In genomic region chr5:150758534-150759333, GRCh38 we compare ENCODE assay signal across 8 cellular contexts. TPM values are rescaled to one million over a fixed set of nuclear protein-coding genes. Genes with fewer than 3 reads are reported as not detected.
DNase-seq lines count a peak whose midpoint lies in the region; ATAC-seq, FAIRE-seq and TF ChIP-seq lines count a peak whose summit lies in the region.

DCTN4 (minus strand) TSS chr5:150759017; CDS start chr5:150758993, 24 bp downstream.

- intact Hi-C loops in esophagus squamous epithelium (cut with DNase I), result no loop called here

- no peaks in the 10 kb centered on the region for H3K27me3 ChIP-seq in DOHH2 (ENCODE audit: control insufficient read depth, low read length)
- no peaks in the 10 kb centered on the region for H3K27me3 ChIP-seq in GM23248 (replicated peaks; ENCODE audit: insufficient read depth)
- no peaks in the 10 kb centered on the region for H3K27me3 ChIP-seq in Karpas-422 (ENCODE audit: low read length)
- H3K27me3 ChIP-seq in esophagus squamous epithelium, result no peaks in the 10 kb centered on the region
- no peaks in the 10 kb centered on the region for H3K27me3 ChIP-seq in muscle layer of duodenum (ENCODE audit: low read depth, low read length)

- peak; percentile 92 for FAIRE-seq in RCC 7860 (lab: Jason Lieb, UNC)

- no peaks in the 10 kb centered on the region for H3K27me3 Mint-ChIP-seq in activated T-cell treated with anti-CD3 and anti-CD28 coated beads, Interleukin-2, amount 50 U/mL, for 72 hours (ENCODE audit: low read depth)

- H3K79me2 ChIP-seq in DOHH2 (ENCODE audit: control insufficient read depth, low read length) (peaks cover 39% of the 10 kb centered on the region), GM23248 (ENCODE audit: insufficient read depth) (peaks cover 43% of the 10 kb centered on the region), Karpas-422 (ENCODE audit: low read length) (peaks cover 45% of the 10 kb centered on the region)

- H3K9me3 Mint-ChIP-seq in activated T-cell treated with anti-CD3 and anti-CD28 coated beads, Interleukin-2, amount 50 U/mL, for 72 hours, result no peaks in the 10 kb centered on the region

- TF ChIP-seq CTCF in DOHH2 (IDR thresholded peaks at IDR 0.05; ENCODE audit: low read depth, low read length, poor library complexity, severe bottlenecking) (no peak), esophagus squamous epithelium (IDR thresholded peaks at IDR 0.05) (no peak)

- H3K27ac Mint-ChIP-seq in activated T-cell treated with anti-CD3 and anti-CD28 coated beads, Interleukin-2, amount 50 U/mL, for 72 hours, result no peak within 1 kb of the TSS

- H3K4me2 ChIP-seq in DOHH2 (ENCODE audit: low read length) (peak within 1 kb of the TSS; percentile 84), GM23248 (ENCODE audit: unreplicated experiment) (peak within 1 kb of the TSS; percentile 98), Karpas-422 (ENCODE audit: low read depth, low read length, poor library complexity, severe bottlenecking) (peak within 1 kb of the TSS; percentile 72)

- ATAC-seq in activated T-cell treated with anti-CD3 and anti-CD28 coated beads, Interleukin-2, amount 50 U/mL, for 72 hours (replicated peaks in 1 of 2), result peak; percentile 95

- H3K4me3 Mint-ChIP-seq in activated T-cell treated with anti-CD3 and anti-CD28 coated beads, Interleukin-2, amount 50 U/mL, for 72 hours, result no peak within 1 kb of the TSS

- H2AFZ ChIP-seq in GM23248 (peak within 1 kb of the TSS; percentile 100), Karpas-422 (ENCODE audit: low read length) (peak within 1 kb of the TSS; percentile 77)

- H3K4me3 ChIP-seq in DOHH2 (ENCODE audit: low read length) (peak within 1 kb of the TSS; percentile 92), GM23248 (peak within 1 kb of the TSS; percentile 97), Karpas-422 (ENCODE audit: low read length) (peak within 1 kb of the TSS; percentile 93), esophagus squamous epithelium (peak within 1 kb of the TSS; percentile 58 to 88 (median 62)), muscle layer of duodenum (ENCODE audit: low read depth in 1 of 2, low read length in 2 of 2) (peak within 1 kb of the TSS; percentile 77 to 84)

- peaks cover 13 to 23% of the 10 kb centered on the region in 2 donors for H3K36me3 Mint-ChIP-seq in activated T-cell treated with anti-CD3 and anti-CD28 coated beads, Interleukin-2, amount 50 U/mL, for 72 hours (ENCODE audit: insufficient read depth in 2 of 2)

- DNase-seq in GM23248 (peak; percentile 99), Karpas-422 (peak; percentile 98), RCC 7860 (ENCODE audit: low spot score) (peak; percentile 99), esophagus squamous epithelium (lab: John Stamatoyannopoulos, UW) (peak; percentile 91)
- DNase-seq in activated T-cell treated with anti-CD3 and anti-CD28 coated beads, Interleukin-2, amount 50 U/mL, for 72 hours, result peak; percentile 92 to 94
- DNase-seq in stimulated activated CD8-positive, alpha-beta memory T cell treated with anti-CD3 and anti-CD28 coated beads, Interleukin-7, amount 100 ng/mL, for 4 hours (ENCODE audit: low read depth in 2 of 2), result peak; percentile 89 to 91

- H3K4me1 ChIP-seq in DOHH2 (ENCODE audit: control insufficient read depth, low read length) (peaks cover 14% of the 10 kb centered on the region), GM23248 (ENCODE audit: insufficient read depth) (peaks cover 35% of the 10 kb centered on the region), Karpas-422 (ENCODE audit: low read length) (peaks cover 18% of the 10 kb centered on the region), esophagus squamous epithelium (peaks cover 7 to 57% (median 23%) of the 10 kb centered on the region in 3 donors), muscle layer of duodenum (ENCODE audit: control insufficient read depth in 1 of 2, insufficient read depth in 2 of 2, low read length in 2 of 2) (peaks cover 5 to 14% of the 10 kb centered on the region in 2 donors)

- H3K4me1 Mint-ChIP-seq in activated T-cell treated with anti-CD3 and anti-CD28 coated beads, Interleukin-2, amount 50 U/mL, for 72 hours (ENCODE audit: low read depth), result peaks cover 44% of the 10 kb centered on the region

- 1% methylated on average over 49 to 50 of the region's 51 CpGs for WGBS in GM23248 (ENCODE audit: low coverage in 1 of 2, low lambda C conversion rate in 2 of 2, missing lambda C conversion rate in 2 of 2), 2 experiments
- 2% methylated on average over 32 to 41 of the region's 51 CpGs for WGBS in esophagus squamous epithelium, 2 donors

- in situ Hi-C loops in GM23248 (cut with MboI), result no loop called here

- H3K36me3 ChIP-seq in DOHH2 (ENCODE audit: control insufficient read depth, low read length) (peaks cover 38% of the 10 kb centered on the region), GM23248 (ENCODE audit: low read depth) (peaks cover 26% of the 10 kb centered on the region), Karpas-422 (ENCODE audit: insufficient read depth, low read length) (peaks cover 18% of the 10 kb centered on the region; the same call in 1 of the 2 replicates), esophagus squamous epithelium (peaks cover 0 to 26% (median 8%) of the 10 kb centered on the region in 3 donors), muscle layer of duodenum (ENCODE audit: control insufficient read depth in 1 of 2, insufficient read depth in 2 of 2, low read length in 2 of 2) (peaks cover 11 to 20% of the 10 kb centered on the region in 2 donors)

- H4K20me1 ChIP-seq in DOHH2 (ENCODE audit: control insufficient read depth, insufficient read depth, low read depth, low read length), result no peaks in the 10 kb centered on the region
- H4K20me1 ChIP-seq in GM23248 (ENCODE audit: insufficient read depth), result no peaks in the 10 kb centered on the region
- no peaks in the 10 kb centered on the region for H4K20me1 ChIP-seq in Karpas-422 (ENCODE audit: insufficient read depth, low read depth, low read length)

- H3K27ac ChIP-seq in DOHH2 (ENCODE audit: low read depth, low read length) (peak within 1 kb of the TSS; percentile 80), GM23248 (peak within 1 kb of the TSS; percentile 98), Karpas-422 (ENCODE audit: low read length) (peak within 1 kb of the TSS; percentile 65), esophagus squamous epithelium (peak within 1 kb of the TSS; percentile 92 to 99 (median 96)), muscle layer of duodenum (ENCODE audit: low read length) (peak within 1 kb of the TSS; percentile 99)

- peak in 3 of 4 donors; percentile 32 to 48 (median 46) for TF ChIP-seq POLR2A in esophagus squamous epithelium (IDR thresholded peaks at IDR 0.05)

- peak within 1 kb of the TSS; percentile 86 for H3K9ac ChIP-seq in GM23248
- peak within 1 kb of the TSS; percentile 82 for H3K9ac ChIP-seq in Karpas-422 (ENCODE audit: low read length)

- peaks cover 7% of the 10 kb centered on the region; the same call in 1 of the 2 replicates for H3K9me3 ChIP-seq in DOHH2 (ENCODE audit: control insufficient read depth, insufficient read depth, low read length)
- no peaks in the 10 kb centered on the region for H3K9me3 ChIP-seq in GM23248 (ENCODE audit: low read depth)
- no peaks in the 10 kb centered on the region for H3K9me3 ChIP-seq in Karpas-422 (ENCODE audit: low read length)
- no peaks in the 10 kb centered on the region for H3K9me3 ChIP-seq in esophagus squamous epithelium
- H3K9me3 ChIP-seq in muscle layer of duodenum (ENCODE audit: control insufficient read depth in 1 of 2, low read length in 2 of 2), result no peaks in the 10 kb centered on the region

- H3F3A ChIP-seq in DOHH2 (ENCODE audit: control insufficient read depth, insufficient read depth), result no peaks in the 10 kb centered on the region
- H3F3A ChIP-seq in GM23248 (ENCODE audit: insufficient read depth), result peaks cover 32% of the 10 kb centered on the region

- H3K9me2 ChIP-seq in DOHH2 (replicated peaks; ENCODE audit: control insufficient read depth, low read length), result no peaks in the 10 kb centered on the region
- no peaks in the 10 kb centered on the region for H3K9me2 ChIP-seq in GM23248 (ENCODE audit: insufficient read depth)
- no peaks in the 10 kb centered on the region for H3K9me2 ChIP-seq in Karpas-422 (replicated peaks; ENCODE audit: insufficient read depth, low read length)

RNA-seq across cellular contexts. Expression of gene DCTN4, which starts in this region (rescaled TPM):
- total RNA-seq in GM23248 (2014; rRNA removed; shearing (Covaris generic)), result 46.9 and 47.1 TPM in 2 replicates
- polyA plus RNA-seq in GM23248 (2016; fragmentation: Nextera tagmentation; extraction: Ambion mirVana), result 30.1 and 34.5 TPM in 2 replicates
- total RNA-seq in Karpas-422 (2014; rRNA removed; shearing (Covaris generic); ENCODE audit: low replicate concordance), result 20.5 and 37.5 TPM in 2 replicates
- total RNA-seq in activated T-cell treated with anti-CD3 and anti-CD28 coated beads, Interleukin-2, amount 50 U/mL, for 72 hours, result 10 to 100 TPM; 58.1 to 61.5 TPM
- total RNA-seq in esophagus squamous epithelium, result 10 to 100 TPM; 31.8 to 50.2 (median 36.8) TPM

Comparison
In these comparisons a context has a peak if more than half of its experiments do, and no peak if none do; other contexts are left out.
1. Peak in every context shown above with its lines: DNase-seq, ATAC-seq, H3K4me3 ChIP-seq and H3K27ac ChIP-seq.